In the genomic region with DNA sequence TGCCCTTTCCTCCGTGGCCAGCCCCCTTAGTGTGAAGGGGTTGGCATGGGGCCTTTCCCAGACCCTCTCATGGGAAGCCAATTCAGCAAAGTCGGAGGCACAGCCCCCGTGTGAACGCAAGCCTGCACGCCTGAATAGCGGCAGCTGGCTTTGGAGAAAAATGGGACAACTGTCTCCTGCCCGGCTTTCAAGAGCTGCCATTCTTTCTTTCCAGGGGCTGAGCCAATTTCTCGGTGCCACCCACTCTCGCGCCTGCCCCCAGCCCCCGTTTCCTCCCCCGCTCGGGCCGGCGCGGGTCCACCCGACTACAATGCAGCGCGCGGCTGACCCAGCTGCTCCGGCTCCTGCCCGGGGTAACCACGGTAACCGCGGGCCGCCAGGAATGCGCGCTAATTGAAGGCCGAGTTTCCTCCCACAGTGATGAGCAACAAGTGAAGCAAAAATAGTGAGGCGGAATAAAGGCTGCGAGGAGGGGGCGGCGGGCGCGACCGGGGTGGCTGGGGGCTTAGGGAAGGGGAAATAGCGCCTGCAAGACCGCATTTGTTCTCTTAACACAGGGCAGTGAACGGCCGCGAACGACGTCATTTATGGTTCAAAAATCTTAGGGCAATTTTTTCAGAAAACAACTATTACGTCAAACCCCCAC, we compare ENCODE assay signal across 9 cellular contexts. TPM values are rescaled to one million over a fixed set of nuclear protein-coding genes. Genes with fewer than 3 reads are reported as not detected.
A peak's percentile ranks its signal among the peaks of the same experiment; 100 is the strongest.
DNase-seq lines count a peak whose midpoint lies in the region; ATAC-seq, FAIRE-seq and TF ChIP-seq lines count a peak whose summit lies in the region.
"Had no signal": no experiment of that assay in that cellular context is flagged by ENCODE, and none has a peak within 500 bp of the region (broad histone marks: within the 10 kb centered on the region; RNA-seq: fewer than 3 reads in every experiment).

No MANE protein-coding gene starts in this region.

- H3K4me1 ChIP-seq in esophagus muscularis mucosa (peaks cover 16 to 49% (median 37%) of the 10 kb centered on the region in 4 donors), muscle layer of duodenum (ENCODE audit: control insufficient read depth in 1 of 2, insufficient read depth in 2 of 2, low read length in 2 of 2) (peaks cover 0 to 9% of the 10 kb centered on the region in 2 donors)

- intact Hi-C loops in activated CD8-positive, alpha-beta T cell treated with anti-CD3 and anti-CD28 coated beads for 36 hours (cut with micrococcal nuclease), result no loop called here
- intact Hi-C loops in esophagus muscularis mucosa (cut with DNase I), result no loop called here

- no peak for TF ChIP-seq EP300 in esophagus muscularis mucosa (IDR thresholded peaks at IDR 0.05)

- peaks cover 33% of the 10 kb centered on the region for H3K4me1 Mint-ChIP-seq in activated CD8-positive, alpha-beta T cell treated with anti-CD3 and anti-CD28 coated beads for 36 hours (ENCODE audit: low read depth)
- peaks cover 39% of the 10 kb centered on the region for H3K4me1 Mint-ChIP-seq in activated CD8-positive, alpha-beta T cell treated with anti-CD3 and anti-CD28 coated beads, Interleukin-2, amount 10 ng/mL, durations not matched to agents 7 days and 5 days (ENCODE audit: low read depth)

- peaks cover 27% of the 10 kb centered on the region for H3K27me3 Mint-ChIP-seq in activated CD8-positive, alpha-beta T cell treated with anti-CD3 and anti-CD28 coated beads for 36 hours
- H3K27me3 Mint-ChIP-seq in activated CD8-positive, alpha-beta T cell treated with anti-CD3 and anti-CD28 coated beads, Interleukin-2, amount 10 ng/mL, durations not matched to agents 7 days and 5 days (ENCODE audit: low read depth), result peaks cover 31% of the 10 kb centered on the region

- no peaks in the 10 kb centered on the region for H3K36me3 ChIP-seq in esophagus muscularis mucosa
- no peaks in the 10 kb centered on the region for H3K36me3 ChIP-seq in muscle layer of duodenum (ENCODE audit: control insufficient read depth in 1 of 2, insufficient read depth in 2 of 2, low read length in 2 of 2)

- POLR2A ChIA-PET in activated CD8-positive, alpha-beta T cell treated with anti-CD3 and anti-CD28 coated beads for 36 hours (lab: Charles Lee), result no interaction called here
- POLR2A ChIA-PET in activated CD8-positive, alpha-beta T cell treated with anti-CD3 and anti-CD28 coated beads, Interleukin-2, amount 10 ng/mL, durations not matched to agents 7 days and 5 days (lab: Charles Lee), result no interaction called here

- H3K36me3 Mint-ChIP-seq in activated CD8-positive, alpha-beta T cell treated with anti-CD3 and anti-CD28 coated beads for 36 hours (ENCODE audit: low read depth), result no peaks in the 10 kb centered on the region
- no peaks in the 10 kb centered on the region for H3K36me3 Mint-ChIP-seq in activated CD8-positive, alpha-beta T cell treated with anti-CD3 and anti-CD28 coated beads, Interleukin-2, amount 10 ng/mL, durations not matched to agents 7 days and 5 days (ENCODE audit: low read depth)

- TF ChIP-seq CTCF in activated CD8-positive, alpha-beta T cell treated with anti-CD3 and anti-CD28 coated beads for 36 hours (IDR thresholded peaks at IDR 0.05), result no peak
- no peak for TF ChIP-seq CTCF in esophagus muscularis mucosa (IDR thresholded peaks at IDR 0.05)

- 10% methylated on average over 20 of the region's 44 CpGs for WGBS in esophagus muscularis mucosa

- TF ChIP-seq POLR2A in esophagus muscularis mucosa (IDR thresholded peaks at IDR 0.05; ENCODE audit: low read depth), result no peak

- no peak for ATAC-seq in activated CD8-positive, alpha-beta T cell treated with anti-CD3 and anti-CD28 coated beads for 36 hours
- no peak for ATAC-seq in activated CD8-positive, alpha-beta T cell treated with anti-CD3 and anti-CD28 coated beads, Interleukin-2, amount 10 ng/mL, durations not matched to agents 7 days and 5 days
- no peak for ATAC-seq in GM21529 (IDR thresholded peaks at IDR 0.05; ENCODE audit: unreplicated experiment)
- no peak for ATAC-seq in HG03139 (IDR thresholded peaks at IDR 0.05; ENCODE audit: unreplicated experiment)

- H3K27ac ChIP-seq in esophagus muscularis mucosa (replicated peaks in 1 of 4) (peak overlapping the region; percentile 44 to 55 (median 48)), muscle layer of duodenum (ENCODE audit: low read length) (no peak overlapping the region)

- peak; percentile 18 for DNase-seq in activated CD8-positive, alpha-beta T cell treated with anti-CD3 and anti-CD28 coated beads for 36 hours
- DNase-seq in activated CD8-positive, alpha-beta T cell treated with anti-CD3 and anti-CD28 coated beads, Interleukin-2, amount 10 ng/mL, durations not matched to agents 7 days and 5 days, result no peak
- peak; percentile 12 for DNase-seq in NCI-H510A treated with DMSO at 0.1 percent for 48 hours (lab: John Stamatoyannopoulos, UW)
- no peak for DNase-seq in esophagus muscularis mucosa (ENCODE audit: extremely low spot score)
- DNase-seq in urothelium cell line (ENCODE audit: low spot score), result peak; percentile 89
- DNase-seq: DND-41 had no signal

- peak; percentile 48 for FAIRE-seq in urothelium cell line (lab: Jason Lieb, UNC)

- H3K4me3 ChIP-seq in esophagus muscularis mucosa (peak overlapping the region; percentile 42 to 58 (median 48)), muscle layer of duodenum (ENCODE audit: low read depth in 1 of 2, low read length in 2 of 2) (peak overlapping the region; percentile 16 to 58)

- H3K9me3 ChIP-seq in esophagus muscularis mucosa (no peaks in the 10 kb centered on the region), muscle layer of duodenum (ENCODE audit: control insufficient read depth in 1 of 2, low read length in 2 of 2) (no peaks in the 10 kb centered on the region)

- H3K4me3 Mint-ChIP-seq in activated CD8-positive, alpha-beta T cell treated with anti-CD3 and anti-CD28 coated beads for 36 hours, result peak overlapping the region; percentile 18
- no peak overlapping the region for H3K4me3 Mint-ChIP-seq in activated CD8-positive, alpha-beta T cell treated with anti-CD3 and anti-CD28 coated beads, Interleukin-2, amount 10 ng/mL, durations not matched to agents 7 days and 5 days

- no peaks in the 10 kb centered on the region for H3K9me3 Mint-ChIP-seq in activated CD8-positive, alpha-beta T cell treated with anti-CD3 and anti-CD28 coated beads for 36 hours
- H3K9me3 Mint-ChIP-seq in activated CD8-positive, alpha-beta T cell treated with anti-CD3 and anti-CD28 coated beads, Interleukin-2, amount 10 ng/mL, durations not matched to agents 7 days and 5 days (ENCODE audit: insufficient read depth), result no peaks in the 10 kb centered on the region

- no peak overlapping the region for H3K27ac Mint-ChIP-seq in activated CD8-positive, alpha-beta T cell treated with anti-CD3 and anti-CD28 coated beads for 36 hours
- no peak overlapping the region for H3K27ac Mint-ChIP-seq in activated CD8-positive, alpha-beta T cell treated with anti-CD3 and anti-CD28 coated beads, Interleukin-2, amount 10 ng/mL, durations not matched to agents 7 days and 5 days

- CTCF ChIA-PET in activated CD8-positive, alpha-beta T cell treated with anti-CD3 and anti-CD28 coated beads for 36 hours (lab: Charles Lee), result interaction anchor here (1.0 kb wide), 1 partner anchor 37 kb away, joined by 3 read pairs; no protein-coding TSS in a partner anchor
- CTCF ChIA-PET in activated CD8-positive, alpha-beta T cell treated with anti-CD3 and anti-CD28 coated beads, Interleukin-2, amount 10 ng/mL, durations not matched to agents 7 days and 5 days (lab: Charles Lee), result no interaction called here

- H3K27me3 ChIP-seq in esophagus muscularis mucosa (no peaks in the 10 kb centered on the region), muscle layer of duodenum (ENCODE audit: low read depth, low read length) (no peaks in the 10 kb centered on the region)

RNA-seq across cellular contexts. Expression of a gene that starts 27.8 kb away (rescaled TPM):
- total RNA-seq in activated CD8-positive, alpha-beta T cell treated with anti-CD3 and anti-CD28 coated beads for 36 hours, result 10 to 100 TPM; 14.3 to 15.1 TPM
- 1 to 10 TPM; 4.3 to 5.0 TPM for total RNA-seq in activated CD8-positive, alpha-beta T cell treated with anti-CD3 and anti-CD28 coated beads, Interleukin-2, amount 10 ng/mL, durations not matched to agents 7 days and 5 days
- total RNA-seq in esophagus muscularis mucosa, result 10 to 100 TPM in 2 of 4 donors, 1 to 10 TPM in 2; 5.3 to 13.7 (median 9.4) TPM

RNA-seq across cellular contexts. Expression of a gene that starts 41.6 kb away (rescaled TPM):
- under 1 TPM in 1 of 2 experiments, not detected in 1; 0.29 TPM for total RNA-seq in activated CD8-positive, alpha-beta T cell treated with anti-CD3 and anti-CD28 coated beads for 36 hours
- not detected for total RNA-seq in activated CD8-positive, alpha-beta T cell treated with anti-CD3 and anti-CD28 coated beads, Interleukin-2, amount 10 ng/mL, durations not matched to agents 7 days and 5 days
- 1 to 10 TPM in 3 of 4 donors, under 1 TPM in 1; 0.83 to 2.3 (median 1.2) TPM for total RNA-seq in esophagus muscularis mucosa

Comparison
In these comparisons a context has a peak if more than half of its experiments do, and no peak if none do; other contexts are left out.
1. DNase-seq: peak in activated CD8-positive, alpha-beta T cell treated with anti-CD3 and anti-CD28 coated beads for 36 hours (single experiment), NCI-H510A treated with DMSO at 0.1 percent for 48 hours (single experiment) and urothelium cell line (single experiment); none in activated CD8-positive, alpha-beta T cell treated with anti-CD3 and anti-CD28 coated beads, Interleukin-2, amount 10 ng/mL, durations not matched to agents 7 days and 5 days (single experiment) and esophagus muscularis mucosa (single experiment).